ENCODE assay signal across 8 cellular contexts in genomic region chr2:24492283-24493272, GRCh38. TPM values are rescaled to one million over a fixed set of nuclear protein-coding genes. Genes with fewer than 3 reads are reported as not detected.
DNase-seq lines count a peak whose midpoint lies in the region; ATAC-seq and TF ChIP-seq lines count a peak whose summit lies in the region.

No MANE protein-coding gene starts in this region.

- TF ChIP-seq POLR2A in breast epithelium (IDR thresholded peaks at IDR 0.05) = no peak

- peak overlapping the region; percentile 62 to 74 for H3K9ac ChIP-seq in stomach smooth muscle (ENCODE audit: low read length in 2 of 2)

- H3K27me3 ChIP-seq in breast epithelium (no peaks in the 10 kb centered on the region), stomach smooth muscle (ENCODE audit: control insufficient read depth in 1 of 2, insufficient read depth in 2 of 2, low read length in 2 of 2) (no peaks in the 10 kb centered on the region)

- no peaks in the 10 kb centered on the region for H3K36me3 ChIP-seq in breast epithelium
- no peaks in the 10 kb centered on the region for H3K36me3 ChIP-seq in stomach smooth muscle (ENCODE audit: control insufficient read depth in 2 of 2, insufficient read depth in 2 of 2, low read length in 2 of 2)

- intact Hi-C loops in breast epithelium (cut with DNase I; ENCODE audit: low total_unique reads) = no loop called here

- H3K4me1 ChIP-seq in breast epithelium = no peaks in the 10 kb centered on the region
- H3K4me1 ChIP-seq in stomach smooth muscle (ENCODE audit: control insufficient read depth, insufficient read depth, low read length) = peaks cover 16% of the 10 kb centered on the region

- DNase-seq in GM10266 (ENCODE audit: extremely low spot score) (peak; percentile 18), NAMALWA (ENCODE audit: low spot score) (peak; percentile 26), breast epithelium (ENCODE audit: low spot score in 2 of 2) (no peak), left lobe of liver (ENCODE audit: low spot score) (no peak), 8988T (no peak), omental fat pad (ENCODE audit: low spot score) (no peak)

- H3K9me3 ChIP-seq in breast epithelium (no peaks in the 10 kb centered on the region), stomach smooth muscle (ENCODE audit: control insufficient read depth in 2 of 2, low read length in 2 of 2) (no peaks in the 10 kb centered on the region)

- peak overlapping the region; percentile 81 to 91 (median 84) for H3K4me3 ChIP-seq in breast epithelium
- H3K4me3 ChIP-seq in stomach smooth muscle (ENCODE audit: low read length in 2 of 2) = peak overlapping the region; percentile 79 to 84

- no peak for TF ChIP-seq CTCF in GM10266 (IDR thresholded peaks at IDR 0.05; ENCODE audit: control insufficient read depth, insufficient read depth, low read depth, missing control alignments)
- TF ChIP-seq CTCF in breast epithelium (IDR thresholded peaks at IDR 0.05) = no peak
- TF ChIP-seq CTCF in omental fat pad (IDR thresholded peaks at IDR 0.05) = no peak

- H3K27ac ChIP-seq in breast epithelium (peak overlapping the region; percentile 92 to 99), stomach smooth muscle (ENCODE audit: low read length) (peak overlapping the region; percentile 25)

- ATAC-seq in left lobe of liver = peak; percentile 22
- ATAC-seq in omental fat pad (ENCODE audit: low FRiP score) = no peak
- no peak for ATAC-seq in HG03432 (IDR thresholded peaks at IDR 0.05; ENCODE audit: unreplicated experiment)

RNA-seq across cellular contexts. Expression of gene NCOA1, which starts 1.5 kb away (rescaled TPM):
- total RNA-seq in breast epithelium (10 to 100 TPM; 66.4 to 83.4 (median 69.2) TPM), left lobe of liver (11.2 TPM), omental fat pad (10 to 100 TPM; 46.8 to 80.1 (median 50.1) TPM)

Comparison
In these comparisons a context has a peak if more than half of its experiments do, and no peak if none do; other contexts are left out.
1. DNase-seq: peak in GM10266 (single experiment) and NAMALWA (single experiment); none in breast epithelium (0 of 2), left lobe of liver (single experiment), 8988T (single experiment) and omental fat pad (single experiment).